Comparison of ENCODE assay signal across 8 cellular contexts in genomic region chr5:170100051-170100943, GRCh38. TPM values are rescaled to one million over a fixed set of nuclear protein-coding genes. Genes with fewer than 3 reads are reported as not detected.
DNase-seq lines count a peak whose midpoint lies in the region; ATAC-seq and TF ChIP-seq lines count a peak whose summit lies in the region.

No MANE protein-coding gene starts in this region.

- peaks cover 51% of the 10 kb centered on the region for H3K4me1 Mint-ChIP-seq in endothelial cell (ENCODE audit: unreplicated experiment)

- H3K27me3 Mint-ChIP-seq in endothelial cell (ENCODE audit: unreplicated experiment) = peaks cover 11% of the 10 kb centered on the region

- DNase-seq in ELF-1 (ENCODE audit: low read depth, low spot score) (peak; percentile 96), NOMO-1 treated with DMSO at 0.1 percent for 48 hours (lab: John Stamatoyannopoulos, UW; ENCODE audit: unreplicated experiment) (peak; percentile 73), endothelial cell (ENCODE audit: low spot score) (peak; percentile 87), middle frontal gyrus (ENCODE audit: extremely low spot score, low spot score) (peak; percentile 36)
- DNase-seq in activated CD8-positive, alpha-beta memory T cell treated with anti-CD3 and anti-CD28 coated beads for 4 hours (ENCODE audit: low read depth in 2 of 2) = peak; percentile 33 to 37
- peak; percentile 10 to 51 for DNase-seq in stimulated activated CD8-positive, alpha-beta memory T cell treated with anti-CD3 and anti-CD28 coated beads, Interleukin-4, amount 100 ng/mL, for 1 hour (ENCODE audit: low read depth in 2 of 2, low spot score in 1 of 2)

- ATAC-seq in HG03159 (IDR thresholded peaks at IDR 0.05; ENCODE audit: unreplicated experiment) (peak; percentile 74), HG02798 (IDR thresholded peaks at IDR 0.05; ENCODE audit: poor library complexity, unreplicated experiment) (no peak)

- peak; percentile 74 for TF ChIP-seq CTCF in endothelial cell (IDR thresholded peaks at IDR 0.05; ENCODE audit: unreplicated experiment)

- peak overlapping the region; percentile 98 for H3K27ac Mint-ChIP-seq in endothelial cell (ENCODE audit: unreplicated experiment)

- H3K36me3 Mint-ChIP-seq in endothelial cell (ENCODE audit: low read depth, unreplicated experiment) = peaks cover 5% of the 10 kb centered on the region

- peaks cover 7% of the 10 kb centered on the region for H3K9me3 Mint-ChIP-seq in endothelial cell (ENCODE audit: unreplicated experiment)

- H3K4me3 Mint-ChIP-seq in endothelial cell (ENCODE audit: unreplicated experiment) = peak overlapping the region; percentile 31

RNA-seq across cellular contexts. Expression of gene FOXI1, which starts 5.4 kb away (rescaled TPM):
- 2.2 TPM for total RNA-seq in endothelial cell (ENCODE audit: unreplicated experiment)

Comparison
In these comparisons a context has a peak if more than half of its experiments do, and no peak if none do; other contexts are left out.
1. DNase-seq: peak in every context shown above with its lines; median percentile 96 in ELF-1; 87 in endothelial cell; 73 in NOMO-1 treated with DMSO at 0.1 percent for 48 hours; 36 in middle frontal gyrus; 35 in activated CD8-positive, alpha-beta memory T cell treated with anti-CD3 and anti-CD28 coated beads for 4 hours; 30 in stimulated activated CD8-positive, alpha-beta memory T cell treated with anti-CD3 and anti-CD28 coated beads, Interleukin-4, amount 100 ng/mL, for 1 hour.